In genomic region chr1:26417111-26417510, GRCh38 we compare ENCODE assay signal across 8 cellular contexts. TPM values are rescaled to one million over a fixed set of nuclear protein-coding genes. Genes with fewer than 3 reads are reported as not detected.
A peak's percentile ranks its signal among the peaks of the same experiment; 100 is the strongest.
DNase-seq lines count a peak whose midpoint lies in the region; ATAC-seq and TF ChIP-seq lines count a peak whose summit lies in the region.

No MANE protein-coding gene starts in this region.

- POLR2A ChIA-PET in Caco-2 (lab: Charles Lee), result interaction anchor here (1.0 to 1.1 kb wide), 2 partner anchors 15 to 58 kb away, joined by 3 to 7 read pairs; partner anchors contain the start of gene DHDDS
- POLR2A ChIA-PET in activated CD4-positive, alpha-beta memory T cell treated with anti-CD3 and anti-CD28 coated beads for 36 hours (lab: Charles Lee), result interaction anchor here (0.6 to 1.5 kb wide), 4 partner anchors 53 to 108 kb away, joined by 3 read pairs; partner anchors contain the start of gene HMGN2

- H3K9me3 ChIP-seq in Caco-2 (no peaks in the 10 kb centered on the region), lower lobe of right lung (no peaks in the 10 kb centered on the region)

- H3K27me3 ChIP-seq in Caco-2 (replicated peaks; ENCODE audit: control insufficient read depth, insufficient read depth, low read length), result no peaks in the 10 kb centered on the region
- peaks cover 0 to 49% (median 30%) of the 10 kb centered on the region in 45 donors for H3K27me3 ChIP-seq in dorsolateral prefrontal cortex
- peaks cover 42% of the 10 kb centered on the region for H3K27me3 ChIP-seq in lower lobe of right lung (ENCODE audit: low read depth)

- peak; percentile 82 to 85 for DNase-seq in Caco-2
- peak; percentile 97 for DNase-seq in NCI-H82 (lab: John Stamatoyannopoulos, UW)
- peak; percentile 89 for DNase-seq in activated CD4-positive, alpha-beta memory T cell treated with anti-CD3 and anti-CD28 coated beads for 36 hours
- peak; percentile 47 to 77 (median 61) for DNase-seq in dorsolateral prefrontal cortex
- DNase-seq in lower lobe of right lung, result peak; percentile 85
- DNase-seq in stimulated activated CD8-positive, alpha-beta memory T cell treated with anti-CD3 and anti-CD28 coated beads, Interleukin-12 subunit alpha, Interleukin-12 subunit beta, amount 100 ng/mL, for 24 hours (ENCODE audit: extremely low read depth), result peak; percentile 59
- DNase-seq in NCI-H187 treated with DMSO at 0.1 percent for 48 hours (lab: John Stamatoyannopoulos, UW), result no peak

- CTCF ChIA-PET in Caco-2 (lab: Charles Lee), result interaction anchor here (0.5 to 2.2 kb wide), 21 partner anchors 9 to 542 kb away, joined by 3 to 16 read pairs (median 4); partner anchors contain the start of genes CEP85, CNKSR1, CRYBG2 and DHDDS
- CTCF ChIA-PET in activated CD4-positive, alpha-beta memory T cell treated with anti-CD3 and anti-CD28 coated beads for 36 hours (lab: Charles Lee), result interaction anchor here (0.6 to 4.0 kb wide), 60 partner anchors 9 to 399 kb away, joined by 3 to 40 read pairs (median 5); partner anchors contain the start of genes C1orf232, CD52, CEP85 and CRYBG2

- H3K4me3 Mint-ChIP-seq in Caco-2 (ENCODE audit: unreplicated experiment), result no peak overlapping the region
- H3K4me3 Mint-ChIP-seq in activated CD4-positive, alpha-beta memory T cell treated with anti-CD3 and anti-CD28 coated beads for 36 hours, result no peak overlapping the region

- peaks cover 5% of the 10 kb centered on the region for H3K36me3 Mint-ChIP-seq in Caco-2 (ENCODE audit: insufficient read depth, unreplicated experiment)
- no peaks in the 10 kb centered on the region for H3K36me3 Mint-ChIP-seq in activated CD4-positive, alpha-beta memory T cell treated with anti-CD3 and anti-CD28 coated beads for 36 hours

- intact Hi-C loops in Caco-2 (cut with micrococcal nuclease; ENCODE audit: unreplicated experiment), result loop anchor here (1.0 kb wide), 1 partner anchor 132 kb away; no protein-coding TSS in a partner anchor
- intact Hi-C loops in activated CD4-positive, alpha-beta memory T cell treated with anti-CD3 and anti-CD28 coated beads for 36 hours (cut with micrococcal nuclease), result loop anchor here (5.0 to 10.0 kb wide), 2 partner anchors 55 to 312 kb away; no protein-coding TSS in a partner anchor
- intact Hi-C loops in dorsolateral prefrontal cortex (cut with DNase I), result loop anchor here in 1 of 2 donors (10.0 kb wide), 1 partner anchor 312 kb away; no protein-coding TSS in a partner anchor
- intact Hi-C loops in lower lobe of right lung (cut with DNase I), result no loop called here

- no peaks in the 10 kb centered on the region for H3K27me3 Mint-ChIP-seq in Caco-2 (ENCODE audit: insufficient read depth, unreplicated experiment)
- H3K27me3 Mint-ChIP-seq in activated CD4-positive, alpha-beta memory T cell treated with anti-CD3 and anti-CD28 coated beads for 36 hours, result peaks cover 16% of the 10 kb centered on the region

- H3K36me3 ChIP-seq in Caco-2 (ENCODE audit: control insufficient read depth, insufficient read depth, low read length) (no peaks in the 10 kb centered on the region), lower lobe of right lung (no peaks in the 10 kb centered on the region)

- no TSS peak for BruUV-seq in Caco-2 (replicated peaks; lab: Mats Ljungman, UMichigan)

- peaks cover 22% of the 10 kb centered on the region for H3K4me1 Mint-ChIP-seq in Caco-2 (ENCODE audit: low read depth, unreplicated experiment)
- peaks cover 2% of the 10 kb centered on the region for H3K4me1 Mint-ChIP-seq in activated CD4-positive, alpha-beta memory T cell treated with anti-CD3 and anti-CD28 coated beads for 36 hours (ENCODE audit: low read depth)

- H3K4me3 ChIP-seq in Caco-2 (ENCODE audit: low read depth, low read length), result no peak overlapping the region
- no peak overlapping the region for H3K4me3 ChIP-seq in dorsolateral prefrontal cortex
- H3K4me3 ChIP-seq in lower lobe of right lung, result no peak overlapping the region

- ATAC-seq in HG03565 (IDR thresholded peaks at IDR 0.05; ENCODE audit: unreplicated experiment) (peak; percentile 54), lower lobe of right lung (peak; percentile 92 to 95)

- H3K27ac Mint-ChIP-seq in Caco-2 (ENCODE audit: unreplicated experiment), result no peak overlapping the region
- no peak overlapping the region for H3K27ac Mint-ChIP-seq in activated CD4-positive, alpha-beta memory T cell treated with anti-CD3 and anti-CD28 coated beads for 36 hours

- no peaks in the 10 kb centered on the region for H3K9me3 Mint-ChIP-seq in Caco-2 (ENCODE audit: unreplicated experiment)
- no peaks in the 10 kb centered on the region for H3K9me3 Mint-ChIP-seq in activated CD4-positive, alpha-beta memory T cell treated with anti-CD3 and anti-CD28 coated beads for 36 hours

- peaks cover 52% of the 10 kb centered on the region for H3K4me1 ChIP-seq in Caco-2
- no peaks in the 10 kb centered on the region for H3K4me1 ChIP-seq in lower lobe of right lung

- TF ChIP-seq CTCF in Caco-2 (IDR thresholded peaks at IDR 0.05; ENCODE audit: insufficient read depth in 1 of 2, low read depth in 1 of 2, low read length in 1 of 2, severe bottlenecking in 1 of 2, unreplicated experiment in 1 of 2) (peak; percentile 78 to 81), dorsolateral prefrontal cortex (IDR thresholded peaks at IDR 0.05 in 54 of 56, conservative IDR thresholded peaks at IDR 0.05 in 2 of 56; ENCODE audit: low read depth in 1 of 56, partially characterized antibody in 56 of 56) (peak; percentile 37 to 83 (median 74)), lower lobe of right lung (IDR thresholded peaks at IDR 0.05) (peak; percentile 88)

- H3K27ac ChIP-seq in dorsolateral prefrontal cortex (no peak overlapping the region), lower lobe of right lung (no peak overlapping the region)

RNA-seq across cellular contexts. Expression of gene LIN28A, which starts 6.5 kb away (rescaled TPM):
- total RNA-seq in Caco-2 (2022) (5.7 TPM in 2 replicates), dorsolateral prefrontal cortex (not detected), lower lobe of right lung (not detected)
- total RNA-seq in activated CD4-positive, alpha-beta memory T cell treated with anti-CD3 and anti-CD28 coated beads for 36 hours, result not detected

RNA-seq across cellular contexts. Expression of gene DHDDS, which starts 15.0 kb away (rescaled TPM):
- total RNA-seq in Caco-2 (2022) (46.9 and 55.6 TPM in 2 replicates), dorsolateral prefrontal cortex (10 to 100 TPM; 32.0 to 72.7 (median 50.8) TPM), lower lobe of right lung (37.2 TPM)
- total RNA-seq in activated CD4-positive, alpha-beta memory T cell treated with anti-CD3 and anti-CD28 coated beads for 36 hours, result 10 to 100 TPM; 41.9 to 45.5 TPM

RNA-seq across cellular contexts. Expression of gene ZNF683, which starts 44.6 kb away (rescaled TPM):
- total RNA-seq in Caco-2 (2022), result not detected in 2 replicates
- total RNA-seq in activated CD4-positive, alpha-beta memory T cell treated with anti-CD3 and anti-CD28 coated beads for 36 hours, result not detected
- under 1 TPM in 6 of 120 experiments, not detected in 114; 0.26 to 0.76 (median 0.51) TPM for total RNA-seq in dorsolateral prefrontal cortex
- 1.2 TPM for total RNA-seq in lower lobe of right lung

RNA-seq across cellular contexts. Expression of gene HMGN2, which starts 55.1 kb away (rescaled TPM):
- total RNA-seq in Caco-2 (2022) (389 and 421 TPM in 2 replicates), dorsolateral prefrontal cortex (100 to 1,000 TPM in 110 of 120 experiments, 10 to 100 TPM in 10; 80.7 to 313 (median 149) TPM), lower lobe of right lung (326 TPM)
- total RNA-seq in activated CD4-positive, alpha-beta memory T cell treated with anti-CD3 and anti-CD28 coated beads for 36 hours, result 100 to 1,000 TPM; 755 to 762 TPM
